ENCODE assay signal across 28 cellular contexts in genomic region chr9:86116425-86116824, GRCh38. TPM values are rescaled to one million over a fixed set of nuclear protein-coding genes. Genes with fewer than 3 reads are reported as not detected.
DNase-seq lines count a peak whose midpoint lies in the region; ATAC-seq, FAIRE-seq and TF ChIP-seq lines count a peak whose summit lies in the region.
"Had no signal": no experiment of that assay in that cellular context is flagged by ENCODE, and none has a peak within 500 bp of the region (broad histone marks: within the 10 kb centered on the region; RNA-seq: fewer than 3 reads in every experiment).

No MANE protein-coding gene starts in this region.

- intact Hi-C loops in CD4-positive, alpha-beta memory T cell (cut with micrococcal nuclease): no loop called here

- H3K4me3 Mint-ChIP-seq in GM23338: no peak overlapping the region
- H3K4me3 Mint-ChIP-seq in CD4-positive, alpha-beta memory T cell: no peak overlapping the region
- H3K4me3 Mint-ChIP-seq: CD8-positive, alpha-beta T cell; IgD-negative memory B cell had no signal

- no peak overlapping the region for H3K4me2 ChIP-seq in GM23338
- no peak overlapping the region for H3K4me2 ChIP-seq in neural cell (ENCODE audit: low read length)

- peaks cover 2% of the 10 kb centered on the region; the same call in 1 of the 3 replicates for H3K9me3 Mint-ChIP-seq in GM23338
- peaks cover 0 to 3% (median 0%) of the 10 kb centered on the region in 8 donors for H3K9me3 Mint-ChIP-seq in CD4-positive, alpha-beta memory T cell
- H3K9me3 Mint-ChIP-seq: CD8-positive, alpha-beta T cell had no signal

- H3K27me3 ChIP-seq in GM23338 (ENCODE audit: insufficient read depth) (peaks cover 16% of the 10 kb centered on the region; the same call in 1 of the 2 replicates), neural cell (ENCODE audit: insufficient read depth, low read depth, low read length) (no peaks in the 10 kb centered on the region)
- no peaks in the 10 kb centered on the region for H3K27me3 ChIP-seq in CD4-positive, alpha-beta memory T cell (ENCODE audit: insufficient read depth, low read length)
- H3K27me3 ChIP-seq: SJSA1 had no signal

- no peak for FAIRE-seq in HTR-8/SVneo (lab: Jason Lieb, UNC)
- FAIRE-seq: A204.1, GM12878, H1 had no signal

- H2AFZ ChIP-seq in GM23338 (no peak overlapping the region; the same call in 1 of the 2 replicates), neural cell (ENCODE audit: low read depth, low read length) (peak overlapping the region; percentile 14)

- no peaks in the 10 kb centered on the region for H3K4me1 Mint-ChIP-seq in GM23338
- H3K4me1 Mint-ChIP-seq in CD4-positive, alpha-beta memory T cell: no peaks in the 10 kb centered on the region

- no peak for TF ChIP-seq EP300 in neural cell (conservative IDR thresholded peaks at IDR 0.05; ENCODE audit: poor library complexity, severe bottlenecking)

- no peaks in the 10 kb centered on the region for H3K9me3 ChIP-seq in neural cell (ENCODE audit: low read length)
- no peaks in the 10 kb centered on the region for H3K9me3 ChIP-seq in CD4-positive, alpha-beta memory T cell (ENCODE audit: control insufficient read depth in 1 of 2, low read length in 2 of 2)
- H3K9me3 ChIP-seq: Caco-2, SJSA1 had no signal

- H3K36me3 ChIP-seq in GM23338 (ENCODE audit: insufficient read depth): no peaks in the 10 kb centered on the region
- H3K36me3 ChIP-seq in neural cell (ENCODE audit: insufficient read depth, low read length): no peaks in the 10 kb centered on the region
- H3K36me3 ChIP-seq in CD4-positive, alpha-beta memory T cell (ENCODE audit: insufficient read depth, low read length): no peaks in the 10 kb centered on the region
- H3K36me3 ChIP-seq: SJSA1 had no signal

- peak; percentile 38; the same call in 1 of the 3 replicates for ATAC-seq in GM23338
- ATAC-seq: CD8-positive, alpha-beta T cell; GM12878; HCT116 had no signal

- CTCF ChIA-PET in CD4-positive, alpha-beta memory T cell (lab: Charles Lee; ENCODE audit: partially characterized antibody): no interaction called here

- H3K9me2 ChIP-seq in GM23338 (ENCODE audit: insufficient read depth) (no peaks in the 10 kb centered on the region), neural cell (ENCODE audit: insufficient read depth, low read length) (no peaks in the 10 kb centered on the region)

- POLR2A ChIA-PET in CD4-positive, alpha-beta memory T cell (lab: Charles Lee; ENCODE audit: partially characterized antibody): no interaction called here

- H3K27ac Mint-ChIP-seq in GM23338: no peak overlapping the region
- H3K27ac Mint-ChIP-seq in CD4-positive, alpha-beta memory T cell: no peak overlapping the region
- H3K27ac Mint-ChIP-seq: CD8-positive, alpha-beta T cell; IgD-negative memory B cell had no signal

- no peak for DNase-seq in GM23338 (ENCODE audit: low spot score)
- DNase-seq in caudate nucleus (lab: John Stamatoyannopoulos, UW): peak in 39 of 61 donors; percentile 2 to 70 (median 25)
- peak; percentile 39 for DNase-seq in putamen (ENCODE audit: low spot score)
- DNase-seq in HTR-8/SVneo (ENCODE audit: insufficient read length, low spot score): no peak
- no peak for DNase-seq in NCI-H82 treated with DMSO at 0.1 percent for 48 hours (lab: John Stamatoyannopoulos, UW; ENCODE audit: unreplicated experiment)
- DNase-seq in CD4-positive, alpha-beta memory T cell: no peak
- DNase-seq: AML-193; Caco-2; CD8-positive, alpha-beta T cell; DMS 273 treated with DMSO at 0.1 percent for 48 hours; DMS79; EL; GDM1; NCI-H1092; NCI-H1436; NCI-H187; NCI-H2081 treated with DMSO at 0.1 percent for 48 hours; NCI-H446 treated with DMSO at 0.1 percent for 48 hours; NCI-H526 treated with DMSO at 0.1 percent for 48 hours; Right ventricle myocardium superior; RPMI8226 had no signal

- TF ChIP-seq RAD21 in neural cell (conservative IDR thresholded peaks at IDR 0.05): no peak

- TF ChIP-seq CTCF in GM23338 (conservative IDR thresholded peaks at IDR 0.05; ENCODE audit: low read depth in 2 of 2) (no peak), neural cell (IDR thresholded peaks at IDR 0.05; ENCODE audit: poor library complexity, severe bottlenecking) (no peak)

- H3K4me3 ChIP-seq in GM23338 (no peak overlapping the region), neural cell (ENCODE audit: low read length) (no peak overlapping the region)
- no peak overlapping the region for H3K4me3 ChIP-seq in CD4-positive, alpha-beta memory T cell (ENCODE audit: low read length in 2 of 2)
- H3K4me3 ChIP-seq: GM12878, SJSA1 had no signal

- no peaks in the 10 kb centered on the region for H4K20me1 ChIP-seq in GM23338 (replicated peaks; ENCODE audit: insufficient read depth)
- H4K20me1 ChIP-seq in neural cell (ENCODE audit: insufficient read depth): no peaks in the 10 kb centered on the region

- H3K27me3 Mint-ChIP-seq in GM23338 (ENCODE audit: insufficient read depth, low read depth, poor library complexity): peaks cover 5% of the 10 kb centered on the region
- peaks cover 10 to 12% of the 10 kb centered on the region in 2 donors for H3K27me3 Mint-ChIP-seq in CD4-positive, alpha-beta memory T cell

- H3K79me2 ChIP-seq in GM23338 (replicated peaks; ENCODE audit: insufficient read depth) (no peaks in the 10 kb centered on the region), neural cell (replicated peaks; ENCODE audit: insufficient read depth, low read length) (no peaks in the 10 kb centered on the region)

- H3K9ac ChIP-seq in neural cell (ENCODE audit: low read length): peak overlapping the region; percentile 20

- H3K27ac ChIP-seq in GM23338 (ENCODE audit: low read depth) (no peak overlapping the region), caudate nucleus (ENCODE audit: low read depth, low read length) (no peak overlapping the region), neural cell (ENCODE audit: low read length) (no peak overlapping the region)
- H3K27ac ChIP-seq in CD4-positive, alpha-beta memory T cell (ENCODE audit: low read depth, low read length): no peak overlapping the region
- H3K27ac ChIP-seq: SJSA1 had no signal

- H3F3A ChIP-seq in GM23338 (replicated peaks; ENCODE audit: low read depth) (no peaks in the 10 kb centered on the region), neural cell (ENCODE audit: insufficient read depth, low read length, poor library complexity, severe bottlenecking) (no peaks in the 10 kb centered on the region)

- no peaks in the 10 kb centered on the region for H3K36me3 Mint-ChIP-seq in GM23338 (ENCODE audit: low read depth)
- H3K36me3 Mint-ChIP-seq in CD4-positive, alpha-beta memory T cell: no peaks in the 10 kb centered on the region
- H3K36me3 Mint-ChIP-seq: CD8-positive, alpha-beta T cell had no signal

- no peaks in the 10 kb centered on the region for H3K4me1 ChIP-seq in GM23338 (ENCODE audit: insufficient read depth)
- H3K4me1 ChIP-seq in CD4-positive, alpha-beta memory T cell (ENCODE audit: insufficient read depth, low read length): no peaks in the 10 kb centered on the region
- H3K4me1 ChIP-seq: Caco-2, SJSA1 had no signal

TF ChIP-seq in GM23338, 12 proteins besides CTCF, POLR2A, EP300 and RAD21 (continues in another document):
- TF ChIP-seq JUNB (IDR thresholded peaks at IDR 0.05; ENCODE audit: unreplicated experiment) (no peak), CREB1 (CRISPR knock-in tag; IDR thresholded peaks at IDR 0.05; ENCODE audit: low read depth) (no peak)

TF ChIP-seq in neural cell, 6 proteins besides CTCF, POLR2A, EP300 and RAD21:
- TF ChIP-seq EZH2 (IDR thresholded peaks at IDR 0.05; ENCODE audit: borderline replicate concordance, insufficient read depth, low read length, poor library complexity, severe bottlenecking) (no peak), MXI1 (conservative IDR thresholded peaks at IDR 0.05; ENCODE audit: poor library complexity, severe bottlenecking) (no peak), REST (IDR thresholded peaks at IDR 0.05; ENCODE audit: borderline replicate concordance) (no peak), POLR2AphosphoS5 (IDR thresholded peaks at IDR 0.05) (no peak), SMC3 (conservative IDR thresholded peaks at IDR 0.05; ENCODE audit: poor library complexity) (no peak), TAF1 (IDR thresholded peaks at IDR 0.05; ENCODE audit: low read depth) (no peak)

RNA-seq across cellular contexts. Expression of gene GOLM1, which starts 17.1 kb away (rescaled TPM):
- total RNA-seq in GM23338 (2014; rRNA removed; shearing (Covaris generic)): 82.1 and 92.4 TPM in 2 replicates
- 50.3 and 58.3 TPM in 2 replicates for polyA plus RNA-seq in GM23338 (2016; fragmentation: Nextera tagmentation; extraction: Ambion mirVana)
- polyA plus RNA-seq in neural cell: 76.8 and 77.4 TPM in 2 replicates
- 74.7 and 77.9 TPM in 2 replicates for polyA minus RNA-seq in neural cell
- not detected for total RNA-seq in CD4-positive, alpha-beta memory T cell
- polyA plus RNA-seq in CD4-positive, alpha-beta memory T cell: under 1 TPM; 0.54 to 1.00 TPM

Comparison
In these comparisons a context has a peak if more than half of its experiments do, and no peak if none do; other contexts are left out.
1. DNase-seq: peak in caudate nucleus (39 of 61) and putamen (single experiment); none in GM23338 (single experiment), HTR-8/SVneo (single experiment), NCI-H82 treated with DMSO at 0.1 percent for 48 hours (single experiment) and CD4-positive, alpha-beta memory T cell (0 of 5).
2. RNA of gene GOLM1, which starts 17.1 kb away (polyA plus RNA-seq): 76.8 to 77.4 TPM in neural cell and 50.3 to 58.3 TPM in GM23338; 0.54 to 1.00 TPM in CD4-positive, alpha-beta memory T cell; every median in the first group is over 10 times any median in the second.